In genomic region chr16:86635926-86636325, GRCh38 we compare ENCODE assay signal across 15 cellular contexts.
"Had no signal": no experiment of that assay in that cellular context is flagged by ENCODE, and none has a peak within 500 bp of the region (broad histone marks: within the 10 kb centered on the region; RNA-seq: fewer than 3 reads in every experiment).

No MANE protein-coding gene starts in this region.

- H3K27me3 ChIP-seq: gastrocnemius medialis, uterus had no signal

- H3K27ac ChIP-seq: epithelial cell of prostate, esophagus muscularis mucosa, gastrocnemius medialis, neutrophil, upper lobe of left lung, uterus had no signal

- DNase-seq: effector memory CD8-positive, alpha-beta T cell; gastrocnemius medialis; hypothalamus; kidney glomerular epithelial cell; mammary epithelial cell; natural killer cell; small intestine; stimulated activated CD4-positive, alpha-beta T cell treated with anti-CD3 and anti-CD28 coated beads, Interleukin-2, amount 100 ng/mL, for 48 hours; stimulated activated naive CD4-positive, alpha-beta T cell treated with Interleukin-2 at 50 U/mL for 16 hours; upper lobe of left lung; uterus had no signal

- H3K4me3 ChIP-seq: esophagus muscularis mucosa, gastrocnemius medialis, heart right ventricle, upper lobe of left lung, uterus had no signal

- H3K4me1 ChIP-seq: esophagus muscularis mucosa, gastrocnemius medialis, upper lobe of left lung, uterus had no signal

- ATAC-seq: effector memory CD8-positive, alpha-beta T cell; gastrocnemius medialis; natural killer cell had no signal

- H3K36me3 ChIP-seq: esophagus muscularis mucosa, gastrocnemius medialis, heart right ventricle, neutrophil, upper lobe of left lung, uterus had no signal

- H3K9me3 ChIP-seq: esophagus muscularis mucosa, gastrocnemius medialis, heart right ventricle, neutrophil, upper lobe of left lung, uterus had no signal
